ENCODE assay signal across 9 cellular contexts in genomic region chr2:84894131-84894586, GRCh38. TPM values are rescaled to one million over a fixed set of nuclear protein-coding genes. Genes with fewer than 3 reads are reported as not detected.
DNase-seq lines count a peak whose midpoint lies in the region; ATAC-seq and TF ChIP-seq lines count a peak whose summit lies in the region.
"Had no signal": no experiment of that assay in that cellular context is flagged by ENCODE, and none has a peak within 500 bp of the region (broad histone marks: within the 10 kb centered on the region; RNA-seq: fewer than 3 reads in every experiment).

No MANE protein-coding gene starts in this region.

- H3K27ac Mint-ChIP-seq in activated T-helper 1 cell treated with anti-CD3 and anti-CD28 coated beads, Interleukin-12 subunit alpha, Interleukin-12 subunit beta, Interleukin-2, Interleukin-4 antibody, amounts not matched to agents 30 ng/mL and 10 ng/mL and 1 ng/mL, durations not matched to agents 14 hours and 24 hours and 36 hours: peak overlapping the region; percentile 85
- H3K27ac Mint-ChIP-seq in natural killer cell: peak overlapping the region; percentile 65 to 94

- peak overlapping the region; percentile 56 for H3K4me3 Mint-ChIP-seq in activated T-helper 1 cell treated with anti-CD3 and anti-CD28 coated beads, Interleukin-12 subunit alpha, Interleukin-12 subunit beta, Interleukin-2, Interleukin-4 antibody, amounts not matched to agents 30 ng/mL and 10 ng/mL and 1 ng/mL, durations not matched to agents 14 hours and 24 hours and 36 hours
- peak overlapping the region; percentile 10 for H3K4me3 Mint-ChIP-seq in natural killer cell

- intact Hi-C loops in activated T-helper 1 cell treated with anti-CD3 and anti-CD28 coated beads, Interleukin-12 subunit alpha, Interleukin-12 subunit beta, Interleukin-2, Interleukin-4 antibody, amounts not matched to agents 30 ng/mL and 10 ng/mL and 1 ng/mL, durations not matched to agents 14 hours and 24 hours and 36 hours (cut with micrococcal nuclease): no loop called here
- intact Hi-C loops in natural killer cell (cut with micrococcal nuclease): no loop called here

- H3K27me3 Mint-ChIP-seq in activated T-helper 1 cell treated with anti-CD3 and anti-CD28 coated beads, Interleukin-12 subunit alpha, Interleukin-12 subunit beta, Interleukin-2, Interleukin-4 antibody, amounts not matched to agents 30 ng/mL and 10 ng/mL and 1 ng/mL, durations not matched to agents 14 hours and 24 hours and 36 hours (ENCODE audit: insufficient read depth): no peaks in the 10 kb centered on the region
- no peaks in the 10 kb centered on the region for H3K27me3 Mint-ChIP-seq in natural killer cell (ENCODE audit: low read depth in 2 of 2)

- H3K9me3 Mint-ChIP-seq in activated T-helper 1 cell treated with anti-CD3 and anti-CD28 coated beads, Interleukin-12 subunit alpha, Interleukin-12 subunit beta, Interleukin-2, Interleukin-4 antibody, amounts not matched to agents 30 ng/mL and 10 ng/mL and 1 ng/mL, durations not matched to agents 14 hours and 24 hours and 36 hours: no peaks in the 10 kb centered on the region
- no peaks in the 10 kb centered on the region for H3K9me3 Mint-ChIP-seq in natural killer cell

- H3K4me1 Mint-ChIP-seq in activated T-helper 1 cell treated with anti-CD3 and anti-CD28 coated beads, Interleukin-12 subunit alpha, Interleukin-12 subunit beta, Interleukin-2, Interleukin-4 antibody, amounts not matched to agents 30 ng/mL and 10 ng/mL and 1 ng/mL, durations not matched to agents 14 hours and 24 hours and 36 hours (ENCODE audit: low read depth): peaks cover 75% of the 10 kb centered on the region
- H3K4me1 Mint-ChIP-seq in natural killer cell: peaks cover 31 to 40% of the 10 kb centered on the region in 2 donors

- DNase-seq in NCI-H1417 (lab: John Stamatoyannopoulos, UW) (peak in 2 of 3 experiments; percentile 69 to 86), NCI-H1417 treated with DMSO at 0.1 percent for 48 hours (lab: John Stamatoyannopoulos, UW) (no peak), MV-4-11 (lab: John Stamatoyannopoulos, UW) (peak; percentile 63), natural killer cell (no peak), kidney tubule cell (ENCODE audit: low spot score) (no peak), anterior cingulate cortex (lab: John Stamatoyannopoulos, UW) (no peak)
- no peak for DNase-seq in activated T-helper 1 cell treated with anti-CD3 and anti-CD28 coated beads, Interleukin-12 subunit alpha, Interleukin-12 subunit beta, Interleukin-2, Interleukin-4 antibody, amounts not matched to agents 30 ng/mL and 10 ng/mL and 1 ng/mL, durations not matched to agents 14 hours and 24 hours and 36 hours (ENCODE audit: low spot score)
- DNase-seq: NCI-H526 had no signal

- H3K36me3 Mint-ChIP-seq in activated T-helper 1 cell treated with anti-CD3 and anti-CD28 coated beads, Interleukin-12 subunit alpha, Interleukin-12 subunit beta, Interleukin-2, Interleukin-4 antibody, amounts not matched to agents 30 ng/mL and 10 ng/mL and 1 ng/mL, durations not matched to agents 14 hours and 24 hours and 36 hours (ENCODE audit: low read depth): peaks cover 7% of the 10 kb centered on the region
- H3K36me3 Mint-ChIP-seq in natural killer cell: no peaks in the 10 kb centered on the region

- ATAC-seq in natural killer cell: no peak
- ATAC-seq in GM19023 (IDR thresholded peaks at IDR 0.05; ENCODE audit: unreplicated experiment): no peak

- TF ChIP-seq CTCF in natural killer cell (IDR thresholded peaks at IDR 0.05): no peak

RNA-seq across cellular contexts. Expression of gene TMSB10, which starts 11.3 kb away (rescaled TPM):
- total RNA-seq in activated T-helper 1 cell treated with anti-CD3 and anti-CD28 coated beads, Interleukin-12 subunit alpha, Interleukin-12 subunit beta, Interleukin-2, Interleukin-4 antibody, amounts not matched to agents 30 ng/mL and 10 ng/mL and 1 ng/mL, durations not matched to agents 14 hours and 24 hours and 36 hours: 2,415 and 2,510 TPM in 2 replicates
- 1,000 to 10,000 TPM; 1,247 to 1,683 (median 1,557) TPM for total RNA-seq in natural killer cell

RNA-seq across cellular contexts. Expression of gene TRABD2A, which starts 13.3 kb away (rescaled TPM):
- total RNA-seq in activated T-helper 1 cell treated with anti-CD3 and anti-CD28 coated beads, Interleukin-12 subunit alpha, Interleukin-12 subunit beta, Interleukin-2, Interleukin-4 antibody, amounts not matched to agents 30 ng/mL and 10 ng/mL and 1 ng/mL, durations not matched to agents 14 hours and 24 hours and 36 hours: 62.1 and 62.2 TPM in 2 replicates
- total RNA-seq in natural killer cell: 1 to 10 TPM; 1.4 to 6.3 (median 6.3) TPM

Comparison
In these comparisons a context has a peak if more than half of its experiments do, and no peak if none do; other contexts are left out.
1. DNase-seq: peak in NCI-H1417 (2 of 3) and MV-4-11 (single experiment); none in NCI-H1417 treated with DMSO at 0.1 percent for 48 hours (single experiment), activated T-helper 1 cell treated with anti-CD3 and anti-CD28 coated beads, Interleukin-12 subunit alpha, Interleukin-12 subunit beta, Interleukin-2, Interleukin-4 antibody, amounts not matched to agents 30 ng/mL and 10 ng/mL and 1 ng/mL, durations not matched to agents 14 hours and 24 hours and 36 hours (single experiment), natural killer cell (single experiment), kidney tubule cell (single experiment) and anterior cingulate cortex (0 of 58).